Comparison of ENCODE assay signal across 19 cellular contexts in the genomic region with DNA sequence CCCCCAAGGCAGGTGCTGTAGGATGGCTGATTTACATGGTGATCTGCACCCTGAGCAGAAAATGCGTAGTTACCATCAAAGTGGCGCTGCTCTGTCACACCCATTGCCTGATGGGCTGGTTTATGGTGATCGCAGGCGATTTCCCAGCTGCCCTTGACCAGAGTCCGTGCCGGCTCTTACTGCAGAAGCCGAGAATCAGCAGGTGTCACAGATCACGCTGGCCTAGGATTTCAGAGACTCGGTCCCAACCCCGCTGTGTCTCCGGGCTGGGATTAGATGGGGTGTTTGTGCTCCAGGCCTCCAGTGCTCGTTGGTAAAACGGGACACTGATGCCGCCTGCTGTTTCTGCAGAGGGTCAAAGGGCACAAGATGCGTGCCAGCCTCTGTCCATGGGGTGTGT.
DNase-seq lines count a peak whose midpoint lies in the region; ATAC-seq, FAIRE-seq and TF ChIP-seq lines count a peak whose summit lies in the region.
"Had no signal": no experiment of that assay in that cellular context is flagged by ENCODE, and none has a peak within 500 bp of the region (broad histone marks: within the 10 kb centered on the region; RNA-seq: fewer than 3 reads in every experiment).

No MANE protein-coding gene starts in this region.

- H3K27me3 ChIP-seq in Peyer's patch (no peaks in the 10 kb centered on the region), colonic mucosa (no peaks in the 10 kb centered on the region), HepG2 (ENCODE audit: control insufficient read depth in 1 of 2, insufficient read depth in 2 of 2, low read length in 2 of 2) (no peaks in the 10 kb centered on the region), transverse colon (no peaks in the 10 kb centered on the region), suprapubic skin (no peaks in the 10 kb centered on the region)

- no peaks in the 10 kb centered on the region for H3K9me3 Mint-ChIP-seq in progenitor cell of endocrine pancreas (ENCODE audit: low read depth)
- H3K9me3 Mint-ChIP-seq: CD4-positive, alpha-beta T cell; IgD-negative memory B cell had no signal

- 100% methylated on average over 2 of the region's 15 CpGs for WGBS in HepG2 (ENCODE audit: low lambda C conversion rate)
- 44% methylated on average over 15 of the region's 15 CpGs; no CpG with 5 or more reads in 1 of the 2 donors for WGBS in transverse colon (ENCODE audit: low coverage in 1 of 2), 2 donors
- 96% methylated on average over 5 of the region's 15 CpGs for WGBS in suprapubic skin

- TF ChIP-seq EP300 in HepG2 (IDR thresholded peaks at IDR 0.05; ENCODE audit: low read depth in 2 of 2, low read length in 2 of 2), result no peak
- no peak for TF ChIP-seq EP300 in HepG2 (CRISPR knock-in tag; IDR thresholded peaks at IDR 0.05; ENCODE audit: borderline replicate concordance)
- no peak for TF ChIP-seq EP300 in transverse colon (IDR thresholded peaks at IDR 0.05; ENCODE audit: low read depth)
- no peak for TF ChIP-seq EP300 in suprapubic skin (IDR thresholded peaks at IDR 0.05)

- TF ChIP-seq POLR2A in Peyer's patch (IDR thresholded peaks at IDR 0.05), result no peak
- no peak for TF ChIP-seq POLR2A in HepG2 (IDR thresholded peaks at IDR 0.05; ENCODE audit: insufficient read depth in 1 of 2, low read depth in 2 of 2, low read length in 2 of 2)
- no peak for TF ChIP-seq POLR2A in transverse colon (IDR thresholded peaks at IDR 0.05)
- TF ChIP-seq POLR2A in suprapubic skin (IDR thresholded peaks at IDR 0.05), result no peak

- H3K27me3 Mint-ChIP-seq in progenitor cell of endocrine pancreas, result no peaks in the 10 kb centered on the region
- H3K27me3 Mint-ChIP-seq: B cell; CD4-positive, alpha-beta T cell; IgD-negative memory B cell had no signal

- no peak overlapping the region for H3K4me3 Mint-ChIP-seq in progenitor cell of endocrine pancreas (ENCODE audit: low read depth)
- H3K4me3 Mint-ChIP-seq: B cell; CD4-positive, alpha-beta T cell; IgD-negative memory B cell had no signal

- peaks cover 2% of the 10 kb centered on the region for H3K36me3 Mint-ChIP-seq in progenitor cell of endocrine pancreas (ENCODE audit: insufficient read depth)
- H3K36me3 Mint-ChIP-seq: IgD-negative memory B cell had no signal

- intact Hi-C loops in colonic mucosa (cut with DNase I), result no loop called here
- intact Hi-C loops in HepG2 (cut with micrococcal nuclease; ENCODE audit: unreplicated experiment), result no loop called here
- intact Hi-C loops in transverse colon (cut with DNase I; ENCODE audit: low total_unique reads), result no loop called here

- H2AFZ ChIP-seq in HepG2 (ENCODE audit: low read length), result no peak overlapping the region
- H2AFZ ChIP-seq: GM23248 had no signal

- DNase-seq in Peyer's patch (peak in 2 of 3 donors; percentile 76 to 78), colonic mucosa (peak; percentile 52), HepG2 (ENCODE audit: low spot score) (no peak), transverse colon (peak; percentile 47), suprapubic skin (ENCODE audit: low spot score in 2 of 2) (no peak), progenitor cell of endocrine pancreas (ENCODE audit: low spot score, unreplicated experiment) (no peak)
- DNase-seq: C1 segment of cervical spinal cord; Calu3; CD4-positive, alpha-beta T cell; DMS79; GM23248; H7 had no signal

- no TSS peak for BruUV-seq in HepG2 (replicated peaks; lab: Mats Ljungman, UMichigan)

- no peak for TF ChIP-seq RAD21 in HepG2 (CRISPR knock-in tag; IDR thresholded peaks at IDR 0.05)

- peaks cover 13% of the 10 kb centered on the region; the same call in 1 of the 2 replicates for H4K20me1 ChIP-seq in HepG2 (ENCODE audit: insufficient read depth, low read length)

- H3K4me3 ChIP-seq in Peyer's patch, result no peak overlapping the region
- H3K4me3 ChIP-seq in colonic mucosa, result no peak overlapping the region
- H3K4me3 ChIP-seq in HepG2 (replicated peaks in 1 of 3; ENCODE audit: insufficient read depth in 1 of 3, low read depth in 2 of 3, low read length in 3 of 3), result no peak overlapping the region
- no peak overlapping the region for H3K4me3 ChIP-seq in transverse colon
- H3K4me3 ChIP-seq in suprapubic skin, result no peak overlapping the region
- H3K4me3 ChIP-seq: GM12878, GM23248 had no signal

- H3K4me1 ChIP-seq in Peyer's patch, result peaks cover 0 to 32% (median 4%) of the 10 kb centered on the region in 4 donors
- H3K4me1 ChIP-seq in colonic mucosa, result no peaks in the 10 kb centered on the region
- H3K4me1 ChIP-seq in HepG2 (ENCODE audit: insufficient read depth, low read length), result peaks cover 54% of the 10 kb centered on the region
- peaks cover 0 to 11% (median 8%) of the 10 kb centered on the region in 4 donors for H3K4me1 ChIP-seq in transverse colon
- H3K4me1 ChIP-seq in suprapubic skin, result peaks cover 29% of the 10 kb centered on the region

- H3K9ac ChIP-seq in colonic mucosa (ENCODE audit: low read depth in 2 of 2, low read length in 2 of 2), result peak overlapping the region in 1 of 2 donors; percentile 40
- no peak overlapping the region for H3K9ac ChIP-seq in HepG2 (ENCODE audit: insufficient read depth, low read depth, low read length)
- H3K9ac ChIP-seq: GM23248 had no signal

- peaks cover 13% of the 10 kb centered on the region for H3K79me2 ChIP-seq in HepG2 (ENCODE audit: insufficient read depth, low read length)

- no peak for FAIRE-seq in HepG2 (lab: Jason Lieb, UNC)
- FAIRE-seq: A204.1, GM12878, GM18507 had no signal

- no peak overlapping the region for H3K4me2 ChIP-seq in HepG2 (ENCODE audit: low read depth, low read length)

- H3K27ac ChIP-seq in Peyer's patch (peak overlapping the region in 1 of 4 donors; percentile 5), colonic mucosa (no peak overlapping the region), HepG2 (ENCODE audit: extremely low read length, insufficient read depth, low read length) (no peak overlapping the region), transverse colon (no peak overlapping the region), suprapubic skin (no peak overlapping the region)
- H3K27ac ChIP-seq: GM23248, HL-60 had no signal

- H3K36me3 ChIP-seq in Peyer's patch, result peaks cover 0 to 19% (median 0%) of the 10 kb centered on the region in 3 donors
- no peaks in the 10 kb centered on the region for H3K36me3 ChIP-seq in colonic mucosa
- peaks cover 0 to 9% of the 10 kb centered on the region in 2 experiments; a peak in 2 of 5 replicates for H3K36me3 ChIP-seq in HepG2 (replicated peaks in 1 of 2; ENCODE audit: control insufficient read depth in 1 of 2, insufficient read depth in 2 of 2, low read length in 2 of 2)
- no peaks in the 10 kb centered on the region for H3K36me3 ChIP-seq in transverse colon
- peaks cover 19% of the 10 kb centered on the region for H3K36me3 ChIP-seq in suprapubic skin

- TF ChIP-seq CTCF in Peyer's patch (IDR thresholded peaks at IDR 0.05) (peak in 1 of 6 experiments; percentile 19), colonic mucosa (IDR thresholded peaks at IDR 0.05) (no peak), HepG2 (CRISPR knock-in tag; IDR thresholded peaks at IDR 0.05) (no peak), transverse colon (IDR thresholded peaks at IDR 0.05) (no peak), suprapubic skin (IDR thresholded peaks at IDR 0.05) (no peak), progenitor cell of endocrine pancreas (IDR thresholded peaks at IDR 0.05; ENCODE audit: unreplicated experiment) (no peak)

- H3K9me3 ChIP-seq in Peyer's patch (no peaks in the 10 kb centered on the region), colonic mucosa (no peaks in the 10 kb centered on the region), HepG2 (ENCODE audit: low read length) (no peaks in the 10 kb centered on the region), transverse colon (no peaks in the 10 kb centered on the region), suprapubic skin (no peaks in the 10 kb centered on the region)

- ATAC-seq in HepG2, result no peak
- no peak for ATAC-seq in HG03342 (IDR thresholded peaks at IDR 0.05; ENCODE audit: unreplicated experiment)
- ATAC-seq: GM12878 had no signal

- CTCF ChIA-PET in HepG2 (lab: Yijun Ruan, JAX; ENCODE audit: low intra/inter-chr PET ratio, low total read pairs), result no interaction called here

- peaks cover 20% of the 10 kb centered on the region for H3K4me1 Mint-ChIP-seq in progenitor cell of endocrine pancreas (ENCODE audit: low read depth)

- POLR2A ChIA-PET in HepG2 (lab: Yijun Ruan, JAX), result no interaction called here

- in situ Hi-C loops in HepG2 (cut with HindIII; ENCODE audit: extremely low pct_ligation_motif_present, low pct_unique_long_range_greater_than_20kb), result no loop called here
- in situ Hi-C loops in transverse colon (cut with MboI; ENCODE audit: low pct_ligation_motif_present in 1 of 4, low pct_unique_long_range_greater_than_20kb in 1 of 4, low sequenced_read_pairs in 3 of 4), result loop anchor here in 2 of 4 donors (25.0 kb wide), 2 partner anchors 103 to 128 kb away; no protein-coding TSS in a partner anchor

- H3K27ac Mint-ChIP-seq in progenitor cell of endocrine pancreas, result no peak overlapping the region
- H3K27ac Mint-ChIP-seq: B cell; CD4-positive, alpha-beta T cell had no signal

TF ChIP-seq in HepG2, 621 proteins besides CTCF, POLR2A, EP300 and RAD21:
- TF ChIP-seq HNRNPL (IDR thresholded peaks at IDR 0.05; ENCODE audit: low read depth, low read length), result 0 out of 2 replicates have a peak, but pooled peaks have one; percentile 49
- TF ChIP-seq ZNF781 (CRISPR knock-in tag; IDR thresholded peaks at IDR 0.05; ENCODE audit: borderline replicate concordance, not compliant biosample characterization), result no peak

Comparison
In these comparisons a context has a peak if more than half of its experiments do, and no peak if none do; other contexts are left out.
1. DNase-seq: peak in Peyer's patch (2 of 3), colonic mucosa (single experiment) and transverse colon (single experiment); none in HepG2 (single experiment), suprapubic skin (0 of 2) and progenitor cell of endocrine pancreas (single experiment).